ENCODE assay signal across 31 cellular contexts in genomic region chr7:133552079-133552478, GRCh38.
"Had no signal": no experiment of that assay in that cellular context is flagged by ENCODE, and none has a peak within 500 bp of the region (broad histone marks: within the 10 kb centered on the region; RNA-seq: fewer than 3 reads in every experiment).

No MANE protein-coding gene starts in this region.

- H3K36me3 Mint-ChIP-seq: activated naive CD4-positive, alpha-beta T cell treated with anti-CD3 and anti-CD28 coated beads, Interleukin-2, amount 10 ng/mL, durations not matched to agents 7 days and 5 days; activated naive CD4-positive, alpha-beta T cell treated with anti-CD3 and anti-CD28 coated beads, Interleukin-2, amount 50 U/mL, for 72 hours; activated naive CD8-positive, alpha-beta T cell treated with anti-CD3 and anti-CD28 coated beads, Interleukin-2, amount 10 ng/mL, durations not matched to agents 7 days and 5 days had no signal

- H3K4me3 Mint-ChIP-seq: activated CD4-positive, alpha-beta memory T cell treated with anti-CD3 and anti-CD28 coated beads, Interleukin-2, amount 10 ng/mL, durations not matched to agents 7 days and 5 days; activated CD4-positive, alpha-beta T cell treated with anti-CD3 and anti-CD28 coated beads, Interleukin-2, amount 10 ng/mL, durations not matched to agents 7 days and 5 days; activated naive CD4-positive, alpha-beta T cell treated with anti-CD3 and anti-CD28 coated beads, Interleukin-2, amount 10 ng/mL, durations not matched to agents 7 days and 5 days; activated naive CD8-positive, alpha-beta T cell treated with anti-CD3 and anti-CD28 coated beads, Interleukin-2, amount 10 ng/mL, durations not matched to agents 7 days and 5 days; activated T-cell treated with anti-CD3 and anti-CD28 coated beads, Interleukin-2, amount 50 U/mL, for 24 hours; activated T-cell treated with anti-CD3 and anti-CD28 coated beads, Interleukin-2, amount 50 U/mL, for 72 hours; central memory CD8-positive, alpha-beta T cell; effector memory CD8-positive, alpha-beta T cell had no signal

- H3K4me1 Mint-ChIP-seq: activated CD4-positive, alpha-beta memory T cell treated with anti-CD3 and anti-CD28 coated beads, Interleukin-2, amount 10 ng/mL, durations not matched to agents 7 days and 5 days; activated CD4-positive, alpha-beta T cell treated with anti-CD3 and anti-CD28 coated beads, Interleukin-2, amount 10 ng/mL, durations not matched to agents 7 days and 5 days; activated naive CD4-positive, alpha-beta T cell treated with anti-CD3 and anti-CD28 coated beads, Interleukin-2, amount 10 ng/mL, durations not matched to agents 7 days and 5 days; activated naive CD8-positive, alpha-beta T cell treated with anti-CD3 and anti-CD28 coated beads, Interleukin-2, amount 10 ng/mL, durations not matched to agents 7 days and 5 days had no signal

- FAIRE-seq: astrocyte, bronchial epithelial cell had no signal

- H3K36me3 ChIP-seq: brain microvascular endothelial cell, esophagus muscularis mucosa, gastroesophageal sphincter, heart right ventricle had no signal

- ATAC-seq: activated naive CD4-positive, alpha-beta T cell treated with anti-CD3 and anti-CD28 coated beads, Interleukin-2, amount 50 U/mL, for 72 hours; activated T-cell treated with anti-CD3 and anti-CD28 coated beads, Interleukin-2, amount 50 U/mL, for 72 hours; effector memory CD8-positive, alpha-beta T cell; gastroesophageal sphincter; heart right ventricle had no signal

- H3K27me3 Mint-ChIP-seq: activated CD4-positive, alpha-beta memory T cell treated with anti-CD3 and anti-CD28 coated beads, Interleukin-2, amount 10 ng/mL, durations not matched to agents 7 days and 5 days; activated CD4-positive, alpha-beta T cell treated with anti-CD3 and anti-CD28 coated beads, Interleukin-2, amount 10 ng/mL, durations not matched to agents 7 days and 5 days; activated naive CD4-positive, alpha-beta T cell treated with anti-CD3 and anti-CD28 coated beads, Interleukin-2, amount 10 ng/mL, durations not matched to agents 7 days and 5 days; activated naive CD8-positive, alpha-beta T cell treated with anti-CD3 and anti-CD28 coated beads, Interleukin-2, amount 10 ng/mL, durations not matched to agents 7 days and 5 days; activated T-cell treated with anti-CD3 and anti-CD28 coated beads, Interleukin-2, amount 50 U/mL, for 24 hours; central memory CD8-positive, alpha-beta T cell; effector memory CD8-positive, alpha-beta T cell had no signal

- H3K9me3 Mint-ChIP-seq: activated CD4-positive, alpha-beta memory T cell treated with anti-CD3 and anti-CD28 coated beads, Interleukin-2, amount 10 ng/mL, durations not matched to agents 7 days and 5 days; activated CD4-positive, alpha-beta T cell treated with anti-CD3 and anti-CD28 coated beads, Interleukin-2, amount 10 ng/mL, durations not matched to agents 7 days and 5 days; activated naive CD4-positive, alpha-beta T cell treated with anti-CD3 and anti-CD28 coated beads, Interleukin-2, amount 10 ng/mL, durations not matched to agents 7 days and 5 days; activated T-cell treated with anti-CD3 and anti-CD28 coated beads, Interleukin-2, amount 50 U/mL, for 24 hours; activated T-cell treated with anti-CD3 and anti-CD28 coated beads, Interleukin-2, amount 50 U/mL, for 72 hours; central memory CD8-positive, alpha-beta T cell; effector memory CD8-positive, alpha-beta T cell had no signal

- H3K27ac Mint-ChIP-seq: activated CD4-positive, alpha-beta memory T cell treated with anti-CD3 and anti-CD28 coated beads, Interleukin-2, amount 10 ng/mL, durations not matched to agents 7 days and 5 days; activated CD4-positive, alpha-beta T cell treated with anti-CD3 and anti-CD28 coated beads, Interleukin-2, amount 10 ng/mL, durations not matched to agents 7 days and 5 days; activated naive CD4-positive, alpha-beta T cell treated with anti-CD3 and anti-CD28 coated beads, Interleukin-2, amount 10 ng/mL, durations not matched to agents 7 days and 5 days; activated naive CD4-positive, alpha-beta T cell treated with anti-CD3 and anti-CD28 coated beads, Interleukin-2, amount 50 U/mL, for 72 hours; activated naive CD8-positive, alpha-beta T cell treated with anti-CD3 and anti-CD28 coated beads, Interleukin-2, amount 10 ng/mL, durations not matched to agents 7 days and 5 days; activated T-cell treated with anti-CD3 and anti-CD28 coated beads, Interleukin-2, amount 50 U/mL, for 24 hours; activated T-cell treated with anti-CD3 and anti-CD28 coated beads, Interleukin-2, amount 50 U/mL, for 72 hours had no signal

- H3K4me3 ChIP-seq: coronary artery, esophagus muscularis mucosa, gastroesophageal sphincter, heart right ventricle, hepatocyte had no signal

- H3K9me3 ChIP-seq: esophagus muscularis mucosa, gastroesophageal sphincter, heart right ventricle had no signal

- H3K27ac ChIP-seq: brain microvascular endothelial cell, coronary artery, esophagus muscularis mucosa, gastroesophageal sphincter, heart right ventricle, hepatocyte had no signal

- DNase-seq: activated CD4-positive, alpha-beta memory T cell treated with anti-CD3 and anti-CD28 coated beads, Interleukin-2, amount 10 ng/mL, durations not matched to agents 7 days and 5 days; activated CD4-positive, alpha-beta T cell treated with anti-CD3 and anti-CD28 coated beads for 1 hour; activated CD4-positive, alpha-beta T cell treated with anti-CD3 and anti-CD28 coated beads for 4 hours; activated CD4-positive, alpha-beta T cell treated with anti-CD3 and anti-CD28 coated beads, Interleukin-2, amount 10 ng/mL, durations not matched to agents 7 days and 5 days; activated CD4-positive, alpha-beta T cell treated with anti-CD3 and anti-CD28 coated beads, Interleukin-2, amount 50 U/mL, for 4 hours; activated CD8-positive, alpha-beta memory T cell treated with anti-CD3 and anti-CD28 coated beads, Interleukin-2, amount 50 U/mL, for 48 hours; activated gamma-delta T cell; activated naive CD4-positive, alpha-beta T cell; activated naive CD4-positive, alpha-beta T cell treated with anti-CD3 and anti-CD28 coated beads, Interleukin-2, amount 10 ng/mL, durations not matched to agents 7 days and 5 days; activated naive CD8-positive, alpha-beta T cell treated with anti-CD3 and anti-CD28 coated beads, Interleukin-2, amount 10 ng/mL, durations not matched to agents 7 days and 5 days; activated T-cell treated with anti-CD3 and anti-CD28 coated beads for 4 hours; activated T-cell treated with anti-CD3 and anti-CD28 coated beads, Interleukin-2, amount 50 U/mL, for 24 hours; activated T-cell treated with anti-CD3 and anti-CD28 coated beads, Interleukin-2, amount 50 U/mL, for 72 hours; amniotic stem cell; anterior cingulate cortex; brain microvascular endothelial cell; dermis blood vessel endothelial cell; effector CD4-positive, alpha-beta T cell; effector memory CD8-positive, alpha-beta T cell; erythroblast; foreskin melanocyte; heart right ventricle; T-helper 2 cell had no signal

- H3K4me2 ChIP-seq: hepatocyte had no signal

- H3K27me3 ChIP-seq: brain microvascular endothelial cell, esophagus muscularis mucosa, gastroesophageal sphincter, heart right ventricle, hepatocyte had no signal
